10 cellular contexts compared by ENCODE assay signal in genomic region chr19:4083677-4084546, GRCh38. TPM values are rescaled to one million over a fixed set of nuclear protein-coding genes. Genes with fewer than 3 reads are reported as not detected.
DNase-seq lines count a peak whose midpoint lies in the region; ATAC-seq and TF ChIP-seq lines count a peak whose summit lies in the region.
"Had no signal": no experiment of that assay in that cellular context is flagged by ENCODE, and none has a peak within 500 bp of the region (broad histone marks: within the 10 kb centered on the region; RNA-seq: fewer than 3 reads in every experiment).

No MANE protein-coding gene starts in this region.

- DNase-seq in SIG-M5 treated with dmso at 0.1 percent for 504 hours (lab: John Stamatoyannopoulos, UW; ENCODE audit: unreplicated experiment) = peak; percentile 19
- no peak for DNase-seq in SIG-M5 (lab: John Stamatoyannopoulos, UW)
- DNase-seq in T-helper 17 cell = no peak
- peak; percentile 27 for DNase-seq in kidney tubule cell (ENCODE audit: low spot score)
- no peak for DNase-seq in NCI-H2107 treated with DMSO at 0.1 percent for 48 hours (lab: John Stamatoyannopoulos, UW; ENCODE audit: unreplicated experiment)
- no peak for DNase-seq in HFFc6
- no peak for DNase-seq in endodermal cell
- DNase-seq: NCI-H524 had no signal

- no peak for TF ChIP-seq CTCF in HFFc6 (IDR thresholded peaks at IDR 0.05)
- TF ChIP-seq CTCF in endodermal cell (conservative IDR thresholded peaks at IDR 0.05) = no peak

- no peaks in the 10 kb centered on the region for H3K36me3 ChIP-seq in subcutaneous abdominal adipose tissue (ENCODE audit: control insufficient read depth in 5 of 5, insufficient read depth in 5 of 5, low read length in 5 of 5)
- peaks cover under 1% of the 10 kb centered on the region for H3K36me3 ChIP-seq in endodermal cell (ENCODE audit: control insufficient read depth, insufficient read depth, low read length)

- WGBS in endodermal cell (ENCODE audit: insufficient coverage in 1 of 2, insufficient read length in 1 of 2), 2 experiments = 86 to 90% methylated on average over 15 to 28 of the region's 28 CpGs

- H3K4me1 Mint-ChIP-seq in T-helper 17 cell = peaks cover 32% of the 10 kb centered on the region
- H3K4me1 Mint-ChIP-seq in HFFc6 (ENCODE audit: low read depth) = no peaks in the 10 kb centered on the region
- no peaks in the 10 kb centered on the region for H3K4me1 Mint-ChIP-seq in endodermal cell

- peak; percentile 57 for ATAC-seq in T-helper 17 cell

- H3K4me3 ChIP-seq in subcutaneous abdominal adipose tissue (ENCODE audit: low read depth in 1 of 5, low read length in 5 of 5) = peak overlapping the region in 3 of 5 donors; percentile 42 to 48 (median 48)
- H3K4me3 ChIP-seq in endodermal cell (ENCODE audit: low read length) = no peak overlapping the region
- H3K4me3 ChIP-seq: A549 had no signal

- H3K27ac Mint-ChIP-seq in T-helper 17 cell = peak overlapping the region; percentile 72
- no peak overlapping the region for H3K27ac Mint-ChIP-seq in HFFc6
- H3K27ac Mint-ChIP-seq in endodermal cell = no peak overlapping the region

- H3K9me3 ChIP-seq in T-helper 17 cell (ENCODE audit: control insufficient read depth, low read length, poor library complexity, severe bottlenecking) (no peaks in the 10 kb centered on the region), subcutaneous abdominal adipose tissue (ENCODE audit: control insufficient read depth in 5 of 5, low read length in 5 of 5) (no peaks in the 10 kb centered on the region), endodermal cell (ENCODE audit: control insufficient read depth, low read length) (no peaks in the 10 kb centered on the region)
- H3K9me3 ChIP-seq: A549 had no signal

- no peaks in the 10 kb centered on the region for H3K36me3 Mint-ChIP-seq in T-helper 17 cell (ENCODE audit: low read depth)
- H3K36me3 Mint-ChIP-seq in HFFc6 (ENCODE audit: low read depth) = no peaks in the 10 kb centered on the region
- no peaks in the 10 kb centered on the region for H3K36me3 Mint-ChIP-seq in endodermal cell (ENCODE audit: low read depth)

- H3K4me1 ChIP-seq in subcutaneous abdominal adipose tissue (ENCODE audit: control insufficient read depth in 5 of 5, insufficient read depth in 5 of 5, low read length in 5 of 5) (peaks cover 0 to 30% (median 4%) of the 10 kb centered on the region in 5 donors), endodermal cell (ENCODE audit: control insufficient read depth, insufficient read depth, low read length) (no peaks in the 10 kb centered on the region)

- H3K9me3 Mint-ChIP-seq in HFFc6 (no peaks in the 10 kb centered on the region), endodermal cell (no peaks in the 10 kb centered on the region)

- H3K27me3 Mint-ChIP-seq in T-helper 17 cell (no peaks in the 10 kb centered on the region), HFFc6 (ENCODE audit: insufficient read depth) (peaks cover 3% of the 10 kb centered on the region), endodermal cell (ENCODE audit: insufficient read depth) (no peaks in the 10 kb centered on the region)

- H3K27ac ChIP-seq in subcutaneous abdominal adipose tissue (ENCODE audit: low read depth, low read length) = no peak overlapping the region
- no peak overlapping the region for H3K27ac ChIP-seq in endodermal cell (ENCODE audit: low read depth, low read length)
- H3K27ac ChIP-seq: A549 had no signal

- H3K4me3 Mint-ChIP-seq in T-helper 17 cell (peak overlapping the region; percentile 76), HFFc6 (no peak overlapping the region), endodermal cell (no peak overlapping the region)

- H3K9ac ChIP-seq in subcutaneous abdominal adipose tissue (ENCODE audit: low read length in 5 of 5) (peak overlapping the region in 3 of 5 donors; percentile 58 to 66 (median 62)), endodermal cell (ENCODE audit: extremely low read depth, low read length, poor library complexity, severe bottlenecking) (no peak overlapping the region)

- H3K27me3 ChIP-seq in subcutaneous abdominal adipose tissue (ENCODE audit: control insufficient read depth in 5 of 5, insufficient read depth in 4 of 5, low read length in 5 of 5) (no peaks in the 10 kb centered on the region), endodermal cell (ENCODE audit: control insufficient read depth, insufficient read depth, low read length, poor library complexity, severe bottlenecking) (no peaks in the 10 kb centered on the region)

RNA-seq across cellular contexts. Expression of gene ZBTB7A, which starts 17.2 kb away (rescaled TPM):
- 10 to 100 TPM; 47.3 to 51.1 TPM for total RNA-seq in T-helper 17 cell
- total RNA-seq in HFFc6 (2021; fragmentation: NEBNext Ultra II Directional; extraction: Animal tissue kit (Norgen Biotek cat#: 25700)) = 10 to 100 TPM; 40.8 to 47.6 (median 43.6) TPM
- total RNA-seq in endodermal cell = 10 to 100 TPM; 19.2 to 22.1 TPM
- polyA plus RNA-seq in endodermal cell (2013, experiment 1 of 2) = 7.5 TPM
- polyA plus RNA-seq in endodermal cell (2013, experiment 2 of 2) = 7.2 TPM

RNA-seq across cellular contexts. Expression of gene MAP2K2, which starts 40.0 kb away (rescaled TPM):
- total RNA-seq in T-helper 17 cell (10 to 100 TPM; 94.3 to 94.6 TPM), endodermal cell (100 to 1,000 TPM; 191 TPM)
- 100 to 1,000 TPM; 175 to 209 (median 187) TPM for total RNA-seq in HFFc6 (2021; fragmentation: NEBNext Ultra II Directional; extraction: Animal tissue kit (Norgen Biotek cat#: 25700))
- 129 TPM for polyA plus RNA-seq in endodermal cell (2013, experiment 1 of 2)
- 131 TPM for polyA plus RNA-seq in endodermal cell (2013, experiment 2 of 2)

Comparison
In these comparisons a context has a peak if more than half of its experiments do, and no peak if none do; other contexts are left out.
1. DNase-seq: peak in SIG-M5 treated with dmso at 0.1 percent for 504 hours (single experiment) and kidney tubule cell (single experiment); none in SIG-M5 (single experiment), T-helper 17 cell (0 of 3), NCI-H2107 treated with DMSO at 0.1 percent for 48 hours (single experiment), HFFc6 (single experiment) and endodermal cell (single experiment).